Comparison of ENCODE assay signal across 21 cellular contexts in the genomic region with DNA sequence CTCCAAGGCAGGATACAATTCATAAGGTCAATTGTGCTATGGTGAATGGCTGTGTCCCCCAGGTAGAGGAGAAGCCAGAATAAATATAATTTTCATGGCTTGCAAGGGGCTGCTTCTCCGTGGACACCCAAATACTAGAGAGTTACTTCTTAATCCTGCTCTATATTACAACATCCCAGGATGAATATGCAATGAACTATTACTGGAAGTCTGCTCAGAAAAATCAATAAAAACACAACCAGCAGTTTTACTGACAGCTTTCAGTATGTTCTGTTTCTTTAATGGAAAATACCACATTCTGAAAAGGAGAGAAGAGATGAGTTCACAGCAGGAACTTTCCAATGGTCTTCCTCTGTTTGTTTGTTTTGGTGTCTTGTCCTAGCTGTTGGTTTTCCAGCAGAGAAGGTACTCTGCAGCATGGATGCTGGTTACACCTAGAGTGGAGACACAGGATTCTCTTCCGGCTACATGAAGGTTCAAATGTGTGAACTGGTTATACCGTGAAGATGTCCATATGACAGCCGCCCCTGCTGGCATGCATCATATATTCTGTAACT.
"Had no signal": no experiment of that assay in that cellular context is flagged by ENCODE, and none has a peak within 500 bp of the region (broad histone marks: within the 10 kb centered on the region; RNA-seq: fewer than 3 reads in every experiment).

No MANE protein-coding gene starts in this region.

- H3K4me3 Mint-ChIP-seq: dendritic cell treated with granulocyte-macrophage colony-stimulating factor and Interleukin-4, amounts not matched to agents 40 ng/mL and 50 ng/mL, for 4 days; effector memory CD8-positive, alpha-beta T cell; immature natural killer cell; naive thymus-derived CD4-positive, alpha-beta T cell; nephron progenitor cell had no signal

- H3K27me3 Mint-ChIP-seq: dendritic cell treated with granulocyte-macrophage colony-stimulating factor and Interleukin-4, amounts not matched to agents 40 ng/mL and 50 ng/mL, for 4 days; effector memory CD8-positive, alpha-beta T cell; naive thymus-derived CD4-positive, alpha-beta T cell had no signal

- H3K4me1 ChIP-seq: esophagus muscularis mucosa, gastroesophageal sphincter, psoas muscle, sigmoid colon, stomach, transverse colon had no signal

- DNase-seq: effector memory CD8-positive, alpha-beta T cell; immature natural killer cell; left ventricle myocardium superior; naive thymus-derived CD4-positive, alpha-beta T cell; nephron progenitor cell; psoas muscle; sigmoid colon; stimulated activated CD4-positive, alpha-beta T cell treated with anti-CD3 and anti-CD28 coated beads, Interleukin-12 subunit alpha, Interleukin-12 subunit beta, amount 100 ng/mL, for 4 hours; stimulated activated naive CD4-positive, alpha-beta T cell; stomach; substantia nigra; transverse colon had no signal

- H3K27me3 ChIP-seq: esophagus muscularis mucosa, gastroesophageal sphincter, neutrophil, sigmoid colon, stomach, transverse colon had no signal

- ATAC-seq: effector memory CD8-positive, alpha-beta T cell; gastroesophageal sphincter; left ventricle myocardium superior; naive thymus-derived CD4-positive, alpha-beta T cell; psoas muscle had no signal

- H3K27ac Mint-ChIP-seq: dendritic cell treated with granulocyte-macrophage colony-stimulating factor and Interleukin-4, amounts not matched to agents 40 ng/mL and 50 ng/mL, for 4 days; effector memory CD8-positive, alpha-beta T cell; immature natural killer cell; naive thymus-derived CD4-positive, alpha-beta T cell; nephron progenitor cell had no signal

- H3K4me1 Mint-ChIP-seq: immature natural killer cell; naive thymus-derived CD4-positive, alpha-beta T cell; nephron progenitor cell had no signal

- H3K27ac ChIP-seq: epithelial cell of prostate, esophagus muscularis mucosa, gastroesophageal sphincter, neutrophil, psoas muscle, sigmoid colon, skin epidermis, stomach, thoracic aorta, transverse colon had no signal

- H3K4me3 ChIP-seq: esophagus muscularis mucosa, gastroesophageal sphincter, psoas muscle, sigmoid colon, skin epidermis, stomach, thoracic aorta, transverse colon had no signal

- H3K9me3 ChIP-seq: esophagus muscularis mucosa, neutrophil, sigmoid colon, thoracic aorta, transverse colon had no signal

- H3K36me3 Mint-ChIP-seq: immature natural killer cell; naive thymus-derived CD4-positive, alpha-beta T cell had no signal

- H3K36me3 ChIP-seq: esophagus muscularis mucosa, gastroesophageal sphincter, neutrophil, sigmoid colon, stomach, thoracic aorta, transverse colon had no signal

- FAIRE-seq: colon, keratinocyte had no signal
